ENCODE assay signal across 35 cellular contexts in the genomic region with DNA sequence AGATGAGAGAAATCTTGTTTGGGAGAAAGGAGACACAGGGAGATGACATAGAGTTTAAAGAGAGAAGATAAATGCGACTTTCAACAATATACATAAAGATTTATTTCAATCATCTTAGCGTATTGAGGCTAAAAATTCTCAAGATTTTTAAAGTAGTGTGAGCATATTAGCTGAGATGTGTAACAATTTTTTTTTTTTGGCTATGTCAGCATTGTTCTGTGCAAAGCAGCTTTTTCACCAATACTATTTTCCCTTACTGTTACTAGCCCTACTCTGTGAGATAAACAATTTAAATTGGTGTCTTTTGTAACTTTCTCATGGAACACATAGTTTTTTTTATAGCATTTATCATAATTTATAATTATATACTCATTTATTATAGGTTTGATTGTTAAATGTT.
"Had no signal": no experiment of that assay in that cellular context is flagged by ENCODE, and none has a peak within 500 bp of the region (broad histone marks: within the 10 kb centered on the region; RNA-seq: fewer than 3 reads in every experiment).

No MANE protein-coding gene starts in this region.

- H3K4me3 ChIP-seq: MG63 had no signal

- DNase-seq: Kasumi-1, MG63, MM.1S, MV-4-11, NCI-H1048, NCI-H1092, NCI-H1092 treated with DMSO at 0.1 percent for 48 hours, NCI-H1105, NCI-H1105 treated with DMSO at 0.1 percent for 48 hours, NCI-H1417, NCI-H1417 treated with DMSO at 0.1 percent for 48 hours, NCI-H1436, NCI-H1436 treated with DMSO at 0.1 percent for 48 hours, NCI-H146, NCI-H1694, NCI-H1694 treated with DMSO at 0.1 percent for 48 hours, NCI-H187, NCI-H187 treated with DMSO at 0.1 percent for 48 hours, NCI-H1930, NCI-H2029, NCI-H2029 treated with DMSO at 0.1 percent for 48 hours, NCI-H2081, NCI-H2081 treated with DMSO at 0.1 percent for 48 hours, NCI-H2107, NCI-H2171, NCI-H2171 treated with DMSO at 0.1 percent for 48 hours, NCI-H2227 treated with DMSO at 0.1 percent for 48 hours, NCI-H226, NCI-H345, NCI-H446, NCI-H446 treated with DMSO at 0.1 percent for 48 hours, NCI-H510A, NCI-H510A treated with DMSO at 0.1 percent for 48 hours, NCI-H524, NCI-H524 treated with DMSO at 0.1 percent for 48 hours had no signal

- H3K36me3 ChIP-seq: MG63 had no signal

- H3K9me3 ChIP-seq: MG63 had no signal

- H3K27me3 ChIP-seq: MG63 had no signal
